In the genomic region with DNA sequence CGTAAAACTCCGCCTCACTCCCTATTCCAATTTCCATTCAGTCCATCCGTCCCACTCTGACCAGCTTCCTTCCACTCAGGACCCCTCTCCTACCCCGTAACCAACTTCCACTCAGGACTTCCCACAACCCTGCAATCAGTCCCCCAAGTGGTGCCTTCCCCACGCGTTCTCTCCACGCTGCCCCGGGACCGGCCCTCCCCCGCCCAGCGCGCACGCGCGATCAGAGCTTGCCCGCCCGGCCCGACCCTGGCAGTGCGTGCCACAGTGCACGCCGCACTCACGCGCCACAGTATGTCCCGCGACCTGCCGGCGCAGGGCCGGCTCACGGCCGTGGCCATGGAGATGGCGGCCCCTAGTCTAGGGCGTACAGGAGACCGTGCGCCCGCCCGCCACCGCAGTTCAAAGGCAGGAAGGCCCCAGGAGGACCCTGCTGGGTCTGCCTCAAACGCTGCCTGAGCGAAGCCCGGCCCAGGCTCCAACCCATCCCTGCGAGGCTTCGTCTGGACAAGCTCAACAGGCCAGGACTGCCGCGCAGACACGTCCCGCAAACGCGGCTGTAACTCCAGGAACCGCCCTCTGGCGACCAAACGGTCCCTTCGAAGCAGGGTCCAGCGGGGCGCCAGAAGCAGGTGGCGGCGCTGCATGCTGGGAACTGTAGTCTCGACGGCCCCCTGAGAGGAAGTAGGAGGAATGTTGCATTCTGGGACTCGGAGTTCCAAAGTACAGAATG, we compare ENCODE assay signal across 1 cellular context.
TF ChIP-seq lines count a peak whose summit lies in the region.

A gene with protein sequence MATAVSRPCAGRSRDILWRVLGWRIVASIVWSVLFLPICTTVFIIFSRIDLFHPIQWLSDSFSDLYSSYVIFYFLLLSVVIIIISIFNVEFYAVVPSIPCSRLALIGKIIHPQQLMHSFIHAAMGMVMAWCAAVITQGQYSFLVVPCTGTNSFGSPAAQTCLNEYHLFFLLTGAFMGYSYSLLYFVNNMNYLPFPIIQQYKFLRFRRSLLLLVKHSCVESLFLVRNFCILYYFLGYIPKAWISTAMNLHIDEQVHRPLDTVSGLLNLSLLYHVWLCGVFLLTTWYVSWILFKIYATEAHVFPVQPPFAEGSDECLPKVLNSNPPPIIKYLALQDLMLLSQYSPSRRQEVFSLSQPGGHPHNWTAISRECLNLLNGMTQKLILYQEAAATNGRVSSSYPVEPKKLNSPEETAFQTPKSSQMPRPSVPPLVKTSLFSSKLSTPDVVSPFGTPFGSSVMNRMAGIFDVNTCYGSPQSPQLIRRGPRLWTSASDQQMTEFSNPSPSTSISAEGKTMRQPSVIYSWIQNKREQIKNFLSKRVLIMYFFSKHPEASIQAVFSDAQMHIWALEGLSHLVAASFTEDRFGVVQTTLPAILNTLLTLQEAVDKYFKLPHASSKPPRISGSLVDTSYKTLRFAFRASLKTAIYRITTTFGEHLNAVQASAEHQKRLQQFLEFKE (minus strand): TSS at position 373 of the 730 bp plus-strand sequence. CDS start 35 bp downstream, at position 338.

TF ChIP-seq in HepG2, 621 proteins besides CTCF, POLR2A, EP300 and RAD21 (continued from another document and continues in another):
- peak; percentile 94 for TF ChIP-seq REPIN1 (CRISPR knock-in tag; IDR thresholded peaks at IDR 0.05; ENCODE audit: borderline replicate concordance, low read depth)
- TF ChIP-seq ZFP62 (CRISPR knock-in tag; IDR thresholded peaks at IDR 0.05), result no peak; the same call in 1 of the 2 replicates
- TF ChIP-seq POGZ (CRISPR knock-in tag; IDR thresholded peaks at IDR 0.05), result peak; percentile 74; the same call in 1 of the 2 replicates
- TF ChIP-seq ZNF605 (CRISPR knock-in tag; IDR thresholded peaks at IDR 0.05), result peak; percentile 96
- TF ChIP-seq PITX1 (CRISPR knock-in tag; IDR thresholded peaks at IDR 0.05), result peak; percentile 75
- no peak; the same call in 1 of the 2 replicates for TF ChIP-seq ZNF30 (CRISPR knock-in tag; IDR thresholded peaks at IDR 0.05)
- peak; percentile 31; the same call in 1 of the 2 replicates for TF ChIP-seq ZNF160 (CRISPR knock-in tag; IDR thresholded peaks at IDR 0.05)
- peak; percentile 98 for TF ChIP-seq GABPB1 (CRISPR knock-in tag; IDR thresholded peaks at IDR 0.05)
- TF ChIP-seq ZNF766 (CRISPR knock-in tag; IDR thresholded peaks at IDR 0.05; ENCODE audit: borderline replicate concordance), result peak; percentile 85; the same call in 1 of the 2 replicates
- peak; percentile 88 for TF ChIP-seq ZMYM2 (CRISPR knock-in tag; IDR thresholded peaks at IDR 0.05)
- TF ChIP-seq ZNF75D (CRISPR knock-in tag; IDR thresholded peaks at IDR 0.05; ENCODE audit: borderline replicate concordance), result no peak
- TF ChIP-seq, protein P1, sequence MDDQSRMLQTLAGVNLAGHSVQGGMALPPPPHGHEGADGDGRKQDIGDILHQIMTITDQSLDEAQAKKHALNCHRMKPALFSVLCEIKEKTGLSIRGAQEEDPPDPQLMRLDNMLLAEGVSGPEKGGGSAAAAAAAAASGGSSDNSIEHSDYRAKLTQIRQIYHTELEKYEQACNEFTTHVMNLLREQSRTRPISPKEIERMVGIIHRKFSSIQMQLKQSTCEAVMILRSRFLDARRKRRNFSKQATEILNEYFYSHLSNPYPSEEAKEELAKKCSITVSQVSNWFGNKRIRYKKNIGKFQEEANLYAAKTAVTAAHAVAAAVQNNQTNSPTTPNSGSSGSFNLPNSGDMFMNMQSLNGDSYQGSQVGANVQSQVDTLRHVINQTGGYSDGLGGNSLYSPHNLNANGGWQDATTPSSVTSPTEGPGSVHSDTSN (CRISPR knock-in tag; IDR thresholded peaks at IDR 0.05; ENCODE audit: borderline replicate concordance), result peak; percentile 84; the same call in 1 of the 2 replicates
- peak; percentile 89; the same call in 1 of the 2 replicates for TF ChIP-seq ZNF839 (CRISPR knock-in tag; IDR thresholded peaks at IDR 0.05; ENCODE audit: borderline replicate concordance)
- no peak; the same call in 1 of the 2 replicates for TF ChIP-seq ZNF256 (CRISPR knock-in tag; conservative IDR thresholded peaks at IDR 0.05)
- TF ChIP-seq, protein P2, sequence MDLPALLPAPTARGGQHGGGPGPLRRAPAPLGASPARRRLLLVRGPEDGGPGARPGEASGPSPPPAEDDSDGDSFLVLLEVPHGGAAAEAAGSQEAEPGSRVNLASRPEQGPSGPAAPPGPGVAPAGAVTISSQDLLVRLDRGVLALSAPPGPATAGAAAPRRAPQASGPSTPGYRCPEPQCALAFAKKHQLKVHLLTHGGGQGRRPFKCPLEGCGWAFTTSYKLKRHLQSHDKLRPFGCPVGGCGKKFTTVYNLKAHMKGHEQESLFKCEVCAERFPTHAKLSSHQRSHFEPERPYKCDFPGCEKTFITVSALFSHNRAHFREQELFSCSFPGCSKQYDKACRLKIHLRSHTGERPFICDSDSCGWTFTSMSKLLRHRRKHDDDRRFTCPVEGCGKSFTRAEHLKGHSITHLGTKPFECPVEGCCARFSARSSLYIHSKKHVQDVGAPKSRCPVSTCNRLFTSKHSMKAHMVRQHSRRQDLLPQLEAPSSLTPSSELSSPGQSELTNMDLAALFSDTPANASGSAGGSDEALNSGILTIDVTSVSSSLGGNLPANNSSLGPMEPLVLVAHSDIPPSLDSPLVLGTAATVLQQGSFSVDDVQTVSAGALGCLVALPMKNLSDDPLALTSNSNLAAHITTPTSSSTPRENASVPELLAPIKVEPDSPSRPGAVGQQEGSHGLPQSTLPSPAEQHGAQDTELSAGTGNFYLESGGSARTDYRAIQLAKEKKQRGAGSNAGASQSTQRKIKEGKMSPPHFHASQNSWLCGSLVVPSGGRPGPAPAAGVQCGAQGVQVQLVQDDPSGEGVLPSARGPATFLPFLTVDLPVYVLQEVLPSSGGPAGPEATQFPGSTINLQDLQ (CRISPR knock-in tag; IDR thresholded peaks at IDR 0.05), result no peak; the same call in 1 of the 2 replicates
- TF ChIP-seq, protein P3, sequence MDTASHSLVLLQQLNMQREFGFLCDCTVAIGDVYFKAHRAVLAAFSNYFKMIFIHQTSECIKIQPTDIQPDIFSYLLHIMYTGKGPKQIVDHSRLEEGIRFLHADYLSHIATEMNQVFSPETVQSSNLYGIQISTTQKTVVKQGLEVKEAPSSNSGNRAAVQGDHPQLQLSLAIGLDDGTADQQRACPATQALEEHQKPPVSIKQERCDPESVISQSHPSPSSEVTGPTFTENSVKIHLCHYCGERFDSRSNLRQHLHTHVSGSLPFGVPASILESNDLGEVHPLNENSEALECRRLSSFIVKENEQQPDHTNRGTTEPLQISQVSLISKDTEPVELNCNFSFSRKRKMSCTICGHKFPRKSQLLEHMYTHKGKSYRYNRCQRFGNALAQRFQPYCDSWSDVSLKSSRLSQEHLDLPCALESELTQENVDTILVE (CRISPR knock-in tag; IDR thresholded peaks at IDR 0.05), result peak; percentile 86
- TF ChIP-seq, protein P4, sequence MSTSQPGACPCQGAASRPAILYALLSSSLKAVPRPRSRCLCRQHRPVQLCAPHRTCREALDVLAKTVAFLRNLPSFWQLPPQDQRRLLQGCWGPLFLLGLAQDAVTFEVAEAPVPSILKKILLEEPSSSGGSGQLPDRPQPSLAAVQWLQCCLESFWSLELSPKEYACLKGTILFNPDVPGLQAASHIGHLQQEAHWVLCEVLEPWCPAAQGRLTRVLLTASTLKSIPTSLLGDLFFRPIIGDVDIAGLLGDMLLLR (CRISPR knock-in tag; IDR thresholded peaks at IDR 0.05), result peak; percentile 89; the same call in 1 of the 2 replicates
- TF ChIP-seq, protein P5, sequence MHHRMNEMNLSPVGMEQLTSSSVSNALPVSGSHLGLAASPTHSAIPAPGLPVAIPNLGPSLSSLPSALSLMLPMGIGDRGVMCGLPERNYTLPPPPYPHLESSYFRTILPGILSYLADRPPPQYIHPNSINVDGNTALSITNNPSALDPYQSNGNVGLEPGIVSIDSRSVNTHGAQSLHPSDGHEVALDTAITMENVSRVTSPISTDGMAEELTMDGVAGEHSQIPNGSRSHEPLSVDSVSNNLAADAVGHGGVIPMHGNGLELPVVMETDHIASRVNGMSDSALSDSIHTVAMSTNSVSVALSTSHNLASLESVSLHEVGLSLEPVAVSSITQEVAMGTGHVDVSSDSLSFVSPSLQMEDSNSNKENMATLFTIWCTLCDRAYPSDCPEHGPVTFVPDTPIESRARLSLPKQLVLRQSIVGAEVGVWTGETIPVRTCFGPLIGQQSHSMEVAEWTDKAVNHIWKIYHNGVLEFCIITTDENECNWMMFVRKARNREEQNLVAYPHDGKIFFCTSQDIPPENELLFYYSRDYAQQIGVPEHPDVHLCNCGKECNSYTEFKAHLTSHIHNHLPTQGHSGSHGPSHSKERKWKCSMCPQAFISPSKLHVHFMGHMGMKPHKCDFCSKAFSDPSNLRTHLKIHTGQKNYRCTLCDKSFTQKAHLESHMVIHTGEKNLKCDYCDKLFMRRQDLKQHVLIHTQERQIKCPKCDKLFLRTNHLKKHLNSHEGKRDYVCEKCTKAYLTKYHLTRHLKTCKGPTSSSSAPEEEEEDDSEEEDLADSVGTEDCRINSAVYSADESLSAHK (CRISPR knock-in tag; IDR thresholded peaks at IDR 0.05; ENCODE audit: borderline replicate concordance), result no peak
- no peak for TF ChIP-seq ATM (IDR thresholded peaks at IDR 0.05; ENCODE audit: borderline replicate concordance)
- peak; percentile 74; the same call in 1 of the 2 replicates for TF ChIP-seq MIER3 (CRISPR knock-in tag; IDR thresholded peaks at IDR 0.05; ENCODE audit: borderline replicate concordance)
- no peak; the same call in 1 of the 2 replicates for TF ChIP-seq ZNF772 (CRISPR knock-in tag; IDR thresholded peaks at IDR 0.05)
- TF ChIP-seq GZF1 (CRISPR knock-in tag; IDR thresholded peaks at IDR 0.05), result no peak
- TF ChIP-seq ELF3 (CRISPR knock-in tag; IDR thresholded peaks at IDR 0.05), result peak; percentile 88
- peak; percentile 74; the same call in 1 of the 2 replicates for TF ChIP-seq ZNF234 (CRISPR knock-in tag; conservative IDR thresholded peaks at IDR 0.05)
- TF ChIP-seq TSC22D2 (CRISPR knock-in tag; IDR thresholded peaks at IDR 0.05; ENCODE audit: borderline replicate concordance), result peak; percentile 78; the same call in 1 of the 2 replicates
- TF ChIP-seq, protein P6, sequence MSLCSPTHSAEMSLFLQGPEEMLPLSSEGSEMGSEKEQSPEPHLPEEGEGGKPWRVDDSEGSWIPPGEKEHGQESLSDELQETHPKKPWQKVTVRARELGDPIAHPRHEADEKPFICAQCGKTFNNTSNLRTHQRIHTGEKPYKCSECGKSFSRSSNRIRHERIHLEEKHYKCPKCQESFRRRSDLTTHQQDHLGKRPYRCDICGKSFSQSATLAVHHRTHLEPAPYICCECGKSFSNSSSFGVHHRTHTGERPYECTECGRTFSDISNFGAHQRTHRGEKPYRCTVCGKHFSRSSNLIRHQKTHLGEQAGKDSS (CRISPR knock-in tag; IDR thresholded peaks at IDR 0.05; ENCODE audit: borderline replicate concordance, low read depth), result peak; percentile 91; the same call in 1 of the 2 replicates
- TF ChIP-seq, protein P7, sequence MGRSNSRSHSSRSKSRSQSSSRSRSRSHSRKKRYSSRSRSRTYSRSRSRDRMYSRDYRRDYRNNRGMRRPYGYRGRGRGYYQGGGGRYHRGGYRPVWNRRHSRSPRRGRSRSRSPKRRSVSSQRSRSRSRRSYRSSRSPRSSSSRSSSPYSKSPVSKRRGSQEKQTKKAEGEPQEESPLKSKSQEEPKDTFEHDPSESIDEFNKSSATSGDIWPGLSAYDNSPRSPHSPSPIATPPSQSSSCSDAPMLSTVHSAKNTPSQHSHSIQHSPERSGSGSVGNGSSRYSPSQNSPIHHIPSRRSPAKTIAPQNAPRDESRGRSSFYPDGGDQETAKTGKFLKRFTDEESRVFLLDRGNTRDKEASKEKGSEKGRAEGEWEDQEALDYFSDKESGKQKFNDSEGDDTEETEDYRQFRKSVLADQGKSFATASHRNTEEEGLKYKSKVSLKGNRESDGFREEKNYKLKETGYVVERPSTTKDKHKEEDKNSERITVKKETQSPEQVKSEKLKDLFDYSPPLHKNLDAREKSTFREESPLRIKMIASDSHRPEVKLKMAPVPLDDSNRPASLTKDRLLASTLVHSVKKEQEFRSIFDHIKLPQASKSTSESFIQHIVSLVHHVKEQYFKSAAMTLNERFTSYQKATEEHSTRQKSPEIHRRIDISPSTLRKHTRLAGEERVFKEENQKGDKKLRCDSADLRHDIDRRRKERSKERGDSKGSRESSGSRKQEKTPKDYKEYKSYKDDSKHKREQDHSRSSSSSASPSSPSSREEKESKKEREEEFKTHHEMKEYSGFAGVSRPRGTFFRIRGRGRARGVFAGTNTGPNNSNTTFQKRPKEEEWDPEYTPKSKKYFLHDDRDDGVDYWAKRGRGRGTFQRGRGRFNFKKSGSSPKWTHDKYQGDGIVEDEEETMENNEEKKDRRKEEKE (IDR thresholded peaks at IDR 0.05), result no peak
- TF ChIP-seq ZMAT3 (CRISPR knock-in tag; conservative IDR thresholded peaks at IDR 0.05), result peak; percentile 65; the same call in 1 of the 2 replicates
- TF ChIP-seq, protein P8, sequence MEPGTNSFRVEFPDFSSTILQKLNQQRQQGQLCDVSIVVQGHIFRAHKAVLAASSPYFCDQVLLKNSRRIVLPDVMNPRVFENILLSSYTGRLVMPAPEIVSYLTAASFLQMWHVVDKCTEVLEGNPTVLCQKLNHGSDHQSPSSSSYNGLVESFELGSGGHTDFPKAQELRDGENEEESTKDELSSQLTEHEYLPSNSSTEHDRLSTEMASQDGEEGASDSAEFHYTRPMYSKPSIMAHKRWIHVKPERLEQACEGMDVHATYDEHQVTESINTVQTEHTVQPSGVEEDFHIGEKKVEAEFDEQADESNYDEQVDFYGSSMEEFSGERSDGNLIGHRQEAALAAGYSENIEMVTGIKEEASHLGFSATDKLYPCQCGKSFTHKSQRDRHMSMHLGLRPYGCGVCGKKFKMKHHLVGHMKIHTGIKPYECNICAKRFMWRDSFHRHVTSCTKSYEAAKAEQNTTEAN (CRISPR knock-in tag; conservative IDR thresholded peaks at IDR 0.05), result peak; percentile 79
- TF ChIP-seq ZNF34 (CRISPR knock-in tag; IDR thresholded peaks at IDR 0.05; ENCODE audit: borderline replicate concordance), result peak; percentile 98; the same call in 1 of the 2 replicates
- no peak for TF ChIP-seq RELA (CRISPR knock-in tag; IDR thresholded peaks at IDR 0.05)
- TF ChIP-seq ZNF556 (CRISPR knock-in tag; IDR thresholded peaks at IDR 0.05; ENCODE audit: borderline replicate concordance), result peak; percentile 68; the same call in 1 of the 2 replicates
- peak; percentile 93 for TF ChIP-seq GATAD1 (CRISPR knock-in tag; IDR thresholded peaks at IDR 0.05)
- TF ChIP-seq, protein P9, sequence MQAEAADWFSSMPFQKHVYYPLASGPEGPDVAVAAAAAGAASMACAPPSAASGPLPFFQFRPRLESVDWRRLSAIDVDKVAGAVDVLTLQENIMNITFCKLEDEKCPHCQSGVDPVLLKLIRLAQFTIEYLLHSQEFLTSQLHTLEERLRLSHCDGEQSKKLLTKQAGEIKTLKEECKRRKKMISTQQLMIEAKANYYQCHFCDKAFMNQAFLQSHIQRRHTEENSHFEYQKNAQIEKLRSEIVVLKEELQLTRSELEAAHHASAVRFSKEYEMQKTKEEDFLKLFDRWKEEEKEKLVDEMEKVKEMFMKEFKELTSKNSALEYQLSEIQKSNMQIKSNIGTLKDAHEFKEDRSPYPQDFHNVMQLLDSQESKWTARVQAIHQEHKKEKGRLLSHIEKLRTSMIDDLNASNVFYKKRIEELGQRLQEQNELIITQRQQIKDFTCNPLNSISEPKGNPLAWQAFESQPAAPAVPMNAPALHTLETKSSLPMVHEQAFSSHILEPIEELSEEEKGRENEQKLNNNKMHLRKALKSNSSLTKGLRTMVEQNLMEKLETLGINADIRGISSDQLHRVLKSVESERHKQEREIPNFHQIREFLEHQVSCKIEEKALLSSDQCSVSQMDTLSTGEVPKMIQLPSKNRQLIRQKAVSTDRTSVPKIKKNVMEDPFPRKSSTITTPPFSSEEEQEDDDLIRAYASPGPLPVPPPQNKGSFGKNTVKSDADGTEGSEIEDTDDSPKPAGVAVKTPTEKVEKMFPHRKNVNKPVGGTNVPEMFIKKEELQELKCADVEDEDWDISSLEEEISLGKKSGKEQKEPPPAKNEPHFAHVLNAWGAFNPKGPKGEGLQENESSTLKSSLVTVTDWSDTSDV (CRISPR knock-in tag; IDR thresholded peaks at IDR 0.05), result peak; percentile 72; the same call in 1 of the 2 replicates
